ENCODE assay signal across 37 cellular contexts in the genomic region with DNA sequence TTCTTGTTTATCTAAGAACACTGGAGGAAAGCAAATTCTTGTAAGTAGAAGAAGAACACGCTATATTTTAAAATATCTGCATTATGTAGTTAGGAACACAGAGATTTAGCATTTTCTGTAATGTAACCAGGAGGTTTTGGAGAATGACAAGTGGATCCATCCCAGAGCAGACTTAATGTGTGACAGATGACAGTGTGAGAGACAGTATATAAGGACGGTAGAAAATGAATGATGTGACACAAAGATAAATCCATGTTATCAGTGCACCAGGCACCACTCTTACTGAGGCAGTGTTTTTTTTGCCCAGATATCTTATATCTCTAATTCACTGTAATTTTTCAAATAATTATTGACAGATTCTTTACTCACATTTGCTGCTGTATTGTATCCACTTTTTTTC.
"Had no signal": no experiment of that assay in that cellular context is flagged by ENCODE, and none has a peak within 500 bp of the region (broad histone marks: within the 10 kb centered on the region; RNA-seq: fewer than 3 reads in every experiment).

No MANE protein-coding gene starts in this region.

- H3K4me3 ChIP-seq: adrenal gland, ascending aorta, body of pancreas, breast epithelium, cardiac muscle cell had no signal

- H3K27me3 ChIP-seq: adrenal gland, ascending aorta, body of pancreas, brain microvascular endothelial cell, breast epithelium, cardiac muscle cell had no signal

- H3K27ac Mint-ChIP-seq: activated naive CD4-positive, alpha-beta T cell treated with anti-CD3 and anti-CD28 coated beads for 36 hours; activated naive CD4-positive, alpha-beta T cell treated with anti-CD3 and anti-CD28 coated beads, Interleukin-2, amount 10 ng/mL, durations not matched to agents 7 days and 5 days; activated naive CD4-positive, alpha-beta T cell treated with anti-CD3 and anti-CD28 coated beads, Interleukin-2, amount 50 U/mL, for 24 hours; activated naive CD4-positive, alpha-beta T cell treated with anti-CD3 and anti-CD28 coated beads, Interleukin-2, amount 50 U/mL, for 72 hours; activated naive CD8-positive, alpha-beta T cell; activated naive CD8-positive, alpha-beta T cell treated with anti-CD3 and anti-CD28 coated beads for 36 hours; activated naive CD8-positive, alpha-beta T cell treated with anti-CD3 and anti-CD28 coated beads, Interleukin-2, amount 10 ng/mL, durations not matched to agents 7 days and 5 days; activated naive CD8-positive, alpha-beta T cell treated with anti-CD3 and anti-CD28 coated beads, Interleukin-2, amount 50 U/mL, for 24 hours; activated T-cell treated with anti-CD3 and anti-CD28 coated beads, Interleukin-2, amount 50 U/mL, for 24 hours; activated T-cell treated with anti-CD3 and anti-CD28 coated beads, Interleukin-2, amount 50 U/mL, for 72 hours; activated T-helper 1 cell treated with anti-CD3 and anti-CD28 coated beads, Interleukin-12 subunit alpha, Interleukin-12 subunit beta, Interleukin-2, Interleukin-4 antibody, amounts not matched to agents 30 ng/mL and 10 ng/mL and 1 ng/mL, durations not matched to agents 14 hours and 24 hours and 36 hours; activated T-helper 17 cell treated with anti-CD3 and anti-CD28 coated beads, Interleukin-2, amount 50 U/mL, for 72 hours; activated T-helper 2 cell treated with anti-CD3 and anti-CD28 coated beads, Interferon-gamma antibody, Interleukin-2, Interleukin-4, amounts not matched to agents 10 μg/mL and 5 μg/mL and 100 μg/mL, durations not matched to agents 14 hours and 24 hours and 36 hours; brain had no signal

- H3K27me3 Mint-ChIP-seq: activated naive CD4-positive, alpha-beta T cell treated with anti-CD3 and anti-CD28 coated beads, Interleukin-2, amount 10 ng/mL, durations not matched to agents 7 days and 5 days; activated naive CD4-positive, alpha-beta T cell treated with anti-CD3 and anti-CD28 coated beads, Interleukin-2, amount 50 U/mL, for 24 hours; activated naive CD8-positive, alpha-beta T cell; activated naive CD8-positive, alpha-beta T cell treated with anti-CD3 and anti-CD28 coated beads for 36 hours; activated naive CD8-positive, alpha-beta T cell treated with anti-CD3 and anti-CD28 coated beads, Interleukin-2, amount 10 ng/mL, durations not matched to agents 7 days and 5 days; activated naive CD8-positive, alpha-beta T cell treated with anti-CD3 and anti-CD28 coated beads, Interleukin-2, amount 50 U/mL, for 24 hours; activated T-cell treated with anti-CD3 and anti-CD28 coated beads, Interleukin-2, amount 50 U/mL, for 24 hours; activated T-helper 17 cell treated with anti-CD3 and anti-CD28 coated beads, Interleukin-2, amount 50 U/mL, for 72 hours; central memory CD8-positive, alpha-beta T cell had no signal

- H3K36me3 ChIP-seq: adrenal gland, ascending aorta, brain microvascular endothelial cell, breast epithelium, cardiac muscle cell had no signal

- H3K9me3 ChIP-seq: adrenal gland, ascending aorta, body of pancreas, breast epithelium had no signal

- H3K4me3 Mint-ChIP-seq: activated naive CD4-positive, alpha-beta T cell treated with anti-CD3 and anti-CD28 coated beads for 36 hours; activated naive CD4-positive, alpha-beta T cell treated with anti-CD3 and anti-CD28 coated beads, Interleukin-2, amount 10 ng/mL, durations not matched to agents 7 days and 5 days; activated naive CD4-positive, alpha-beta T cell treated with anti-CD3 and anti-CD28 coated beads, Interleukin-2, amount 50 U/mL, for 24 hours; activated naive CD8-positive, alpha-beta T cell; activated naive CD8-positive, alpha-beta T cell treated with anti-CD3 and anti-CD28 coated beads for 36 hours; activated naive CD8-positive, alpha-beta T cell treated with anti-CD3 and anti-CD28 coated beads, Interleukin-2, amount 10 ng/mL, durations not matched to agents 7 days and 5 days; activated naive CD8-positive, alpha-beta T cell treated with anti-CD3 and anti-CD28 coated beads, Interleukin-2, amount 50 U/mL, for 24 hours; activated T-cell treated with anti-CD3 and anti-CD28 coated beads, Interleukin-2, amount 50 U/mL, for 24 hours; activated T-cell treated with anti-CD3 and anti-CD28 coated beads, Interleukin-2, amount 50 U/mL, for 4 hours; activated T-cell treated with anti-CD3 and anti-CD28 coated beads, Interleukin-2, amount 50 U/mL, for 72 hours; activated T-helper 1 cell treated with anti-CD3 and anti-CD28 coated beads, Interleukin-12 subunit alpha, Interleukin-12 subunit beta, Interleukin-2, Interleukin-4 antibody, amounts not matched to agents 30 ng/mL and 10 ng/mL and 1 ng/mL, durations not matched to agents 14 hours and 24 hours and 36 hours; activated T-helper 17 cell treated with anti-CD3 and anti-CD28 coated beads, Interleukin-2, amount 50 U/mL, for 72 hours; brain; central memory CD8-positive, alpha-beta T cell had no signal

- H3K4me1 Mint-ChIP-seq: activated naive CD4-positive, alpha-beta T cell treated with anti-CD3 and anti-CD28 coated beads, Interleukin-2, amount 10 ng/mL, durations not matched to agents 7 days and 5 days; activated naive CD4-positive, alpha-beta T cell treated with anti-CD3 and anti-CD28 coated beads, Interleukin-2, amount 50 U/mL, for 24 hours; activated naive CD8-positive, alpha-beta T cell treated with anti-CD3 and anti-CD28 coated beads for 36 hours; activated naive CD8-positive, alpha-beta T cell treated with anti-CD3 and anti-CD28 coated beads, Interleukin-2, amount 10 ng/mL, durations not matched to agents 7 days and 5 days; activated naive CD8-positive, alpha-beta T cell treated with anti-CD3 and anti-CD28 coated beads, Interleukin-2, amount 50 U/mL, for 24 hours; activated T-helper 17 cell treated with anti-CD3 and anti-CD28 coated beads, Interleukin-2, amount 50 U/mL, for 72 hours; brain; central memory CD8-positive, alpha-beta T cell had no signal

- DNase-seq: activated effector memory CD4-positive, alpha-beta T cell treated with anti-CD3 and anti-CD28 coated beads, Interleukin-2, amount 50 U/mL, for 16 hours; activated effector memory CD4-positive, alpha-beta T cell treated with Interleukin-2 at 50 U/mL for 16 hours; activated gamma-delta T cell; activated gamma-delta T cell treated with Interleukin-2 at 50 U/mL for 16 hours; activated naive CD4-positive, alpha-beta T cell; activated naive CD4-positive, alpha-beta T cell treated with anti-CD3 and anti-CD28 coated beads for 36 hours; activated naive CD4-positive, alpha-beta T cell treated with anti-CD3 and anti-CD28 coated beads, Interleukin-2, amount 10 ng/mL, durations not matched to agents 7 days and 5 days; activated naive CD4-positive, alpha-beta T cell treated with anti-CD3 and anti-CD28 coated beads, Interleukin-2, amount 50 U/mL, for 16 hours; activated naive CD4-positive, alpha-beta T cell treated with Interleukin-2 at 50 U/mL for 16 hours; activated naive CD8-positive, alpha-beta T cell treated with anti-CD3 and anti-CD28 coated beads for 36 hours; activated naive CD8-positive, alpha-beta T cell treated with anti-CD3 and anti-CD28 coated beads, Interleukin-2, amount 10 ng/mL, durations not matched to agents 7 days and 5 days; activated naive CD8-positive, alpha-beta T cell treated with anti-CD3 and anti-CD28 coated beads, Interleukin-2, amount 50 U/mL, for 24 hours; activated T-cell treated with anti-CD3 and anti-CD28 coated beads, Interleukin-2, amount 50 U/mL, for 24 hours; activated T-cell treated with anti-CD3 and anti-CD28 coated beads, Interleukin-2, amount 50 U/mL, for 4 hours; activated T-cell treated with anti-CD3 and anti-CD28 coated beads, Interleukin-2, amount 50 U/mL, for 48 hours; activated T-cell treated with anti-CD3 and anti-CD28 coated beads, Interleukin-2, amount 50 U/mL, for 72 hours; adrenal gland; amniotic stem cell; amygdala; anterior cingulate cortex; aorta; body of pancreas; brain microvascular endothelial cell; caudate nucleus; central memory CD4-positive, alpha-beta T cell; cerebellar nuclear complex had no signal

- H3K36me3 Mint-ChIP-seq: activated naive CD4-positive, alpha-beta T cell treated with anti-CD3 and anti-CD28 coated beads, Interleukin-2, amount 10 ng/mL, durations not matched to agents 7 days and 5 days; activated naive CD4-positive, alpha-beta T cell treated with anti-CD3 and anti-CD28 coated beads, Interleukin-2, amount 50 U/mL, for 24 hours; activated naive CD4-positive, alpha-beta T cell treated with anti-CD3 and anti-CD28 coated beads, Interleukin-2, amount 50 U/mL, for 72 hours; activated naive CD8-positive, alpha-beta T cell; activated naive CD8-positive, alpha-beta T cell treated with anti-CD3 and anti-CD28 coated beads for 36 hours; activated naive CD8-positive, alpha-beta T cell treated with anti-CD3 and anti-CD28 coated beads, Interleukin-2, amount 10 ng/mL, durations not matched to agents 7 days and 5 days; brain had no signal

- ATAC-seq: activated naive CD4-positive, alpha-beta T cell treated with anti-CD3 and anti-CD28 coated beads, Interleukin-2, amount 50 U/mL, for 72 hours; activated naive CD8-positive, alpha-beta T cell treated with anti-CD3 and anti-CD28 coated beads, Interleukin-2, amount 50 U/mL, for 24 hours; activated T-cell treated with anti-CD3 and anti-CD28 coated beads, Interleukin-2, amount 50 U/mL, for 4 hours; activated T-cell treated with anti-CD3 and anti-CD28 coated beads, Interleukin-2, amount 50 U/mL, for 72 hours; activated T-helper 17 cell treated with anti-CD3 and anti-CD28 coated beads, Interleukin-2, amount 50 U/mL, for 72 hours; body of pancreas had no signal

- H3K9me3 Mint-ChIP-seq: activated naive CD4-positive, alpha-beta T cell treated with anti-CD3 and anti-CD28 coated beads, Interleukin-2, amount 10 ng/mL, durations not matched to agents 7 days and 5 days; activated naive CD4-positive, alpha-beta T cell treated with anti-CD3 and anti-CD28 coated beads, Interleukin-2, amount 50 U/mL, for 24 hours; activated naive CD8-positive, alpha-beta T cell treated with anti-CD3 and anti-CD28 coated beads for 36 hours; activated T-helper 1 cell treated with anti-CD3 and anti-CD28 coated beads, Interleukin-12 subunit alpha, Interleukin-12 subunit beta, Interleukin-2, Interleukin-4 antibody, amounts not matched to agents 30 ng/mL and 10 ng/mL and 1 ng/mL, durations not matched to agents 14 hours and 24 hours and 36 hours had no signal

- H3K27ac ChIP-seq: adrenal gland, ascending aorta, body of pancreas, brain microvascular endothelial cell, breast epithelium, cardiac muscle cell had no signal
